In genomic region chr17:2089021-2089422, GRCh38 we compare ENCODE assay signal across 8 cellular contexts. TPM values are rescaled to one million over a fixed set of nuclear protein-coding genes. Genes with fewer than 3 reads are reported as not detected.
DNase-seq lines count a peak whose midpoint lies in the region; ATAC-seq and TF ChIP-seq lines count a peak whose summit lies in the region.

No MANE protein-coding gene starts in this region.

- H3K36me3 ChIP-seq in KOPT-K1 (ENCODE audit: insufficient read depth, low read length), result peaks cover 21% of the 10 kb centered on the region

- CTCF ChIA-PET in CD4-positive, alpha-beta T cell (lab: Charles Lee), result interaction anchor here (1.6 to 3.8 kb wide), 3 partner anchors 30 to 156 kb away, joined by 5 to 15 read pairs (median 14); partner anchors contain the start of gene HIC1

- H3K27me3 ChIP-seq in CD4-positive, alpha-beta T cell (ENCODE audit: control insufficient read depth, insufficient read depth, low read length), result no peaks in the 10 kb centered on the region

- no peaks in the 10 kb centered on the region for H3K27me3 Mint-ChIP-seq in CD4-positive, alpha-beta T cell
- H3K27me3 Mint-ChIP-seq in dendritic cell treated with granulocyte-macrophage colony-stimulating factor and Interleukin-4, amounts not matched to agents 40 ng/mL and 50 ng/mL, for 4 days, result peaks cover 64% of the 10 kb centered on the region
- no peaks in the 10 kb centered on the region for H3K27me3 Mint-ChIP-seq in progenitor cell of endocrine pancreas

- POLR2A ChIA-PET in CD4-positive, alpha-beta T cell (lab: Charles Lee), result interaction anchor here (0.9 to 1.7 kb wide), 12 partner anchors 10 to 248 kb away, joined by 3 to 11 read pairs (median 4); partner anchors contain the start of genes HIC1 and TSR1

- H3K9me3 ChIP-seq in CD4-positive, alpha-beta T cell (ENCODE audit: control insufficient read depth, low read length), result no peaks in the 10 kb centered on the region
- no peaks in the 10 kb centered on the region for H3K9me3 ChIP-seq in KOPT-K1 (ENCODE audit: insufficient read depth, low read length, poor library complexity, severe bottlenecking)

- H3K27ac ChIP-seq in CD4-positive, alpha-beta T cell (ENCODE audit: low read depth, low read length), result peak overlapping the region; percentile 58
- peak overlapping the region; percentile 89 for H3K27ac ChIP-seq in KOPT-K1 (ENCODE audit: low read depth, low read length, poor library complexity, severe bottlenecking)

- peaks cover 50% of the 10 kb centered on the region for H3K4me1 Mint-ChIP-seq in CD4-positive, alpha-beta T cell (ENCODE audit: low read depth)
- H3K4me1 Mint-ChIP-seq in dendritic cell treated with granulocyte-macrophage colony-stimulating factor and Interleukin-4, amounts not matched to agents 40 ng/mL and 50 ng/mL, for 4 days (ENCODE audit: low read depth), result peaks cover 77% of the 10 kb centered on the region
- peaks cover 19% of the 10 kb centered on the region for H3K4me1 Mint-ChIP-seq in progenitor cell of endocrine pancreas (ENCODE audit: low read depth)

- peak; percentile 25 for ATAC-seq in CD4-positive, alpha-beta T cell (ENCODE audit: poor library complexity)
- ATAC-seq in GM21390 (IDR thresholded peaks at IDR 0.05; ENCODE audit: unreplicated experiment), result peak; percentile 37

- peak overlapping the region; percentile 81 for H3K27ac Mint-ChIP-seq in CD4-positive, alpha-beta T cell
- H3K27ac Mint-ChIP-seq in dendritic cell treated with granulocyte-macrophage colony-stimulating factor and Interleukin-4, amounts not matched to agents 40 ng/mL and 50 ng/mL, for 4 days, result peak overlapping the region; percentile 60
- H3K27ac Mint-ChIP-seq in progenitor cell of endocrine pancreas, result no peak overlapping the region

- H3K4me3 Mint-ChIP-seq in CD4-positive, alpha-beta T cell, result peak overlapping the region; percentile 93
- H3K4me3 Mint-ChIP-seq in dendritic cell treated with granulocyte-macrophage colony-stimulating factor and Interleukin-4, amounts not matched to agents 40 ng/mL and 50 ng/mL, for 4 days, result no peak overlapping the region
- no peak overlapping the region for H3K4me3 Mint-ChIP-seq in progenitor cell of endocrine pancreas (ENCODE audit: low read depth)

- TF ChIP-seq CTCF in CD4-positive, alpha-beta T cell (IDR thresholded peaks at IDR 0.05), result no peak
- TF ChIP-seq CTCF in progenitor cell of endocrine pancreas (IDR thresholded peaks at IDR 0.05; ENCODE audit: unreplicated experiment), result no peak

- H3K36me3 Mint-ChIP-seq in CD4-positive, alpha-beta T cell (ENCODE audit: low read depth), result peaks cover 47% of the 10 kb centered on the region
- peaks cover 50% of the 10 kb centered on the region for H3K36me3 Mint-ChIP-seq in dendritic cell treated with granulocyte-macrophage colony-stimulating factor and Interleukin-4, amounts not matched to agents 40 ng/mL and 50 ng/mL, for 4 days (ENCODE audit: low read depth)
- peaks cover 3% of the 10 kb centered on the region for H3K36me3 Mint-ChIP-seq in progenitor cell of endocrine pancreas (ENCODE audit: insufficient read depth)

- intact Hi-C loops in CD4-positive, alpha-beta T cell (cut with DNase I, micrococcal nuclease), result no loop called here
- intact Hi-C loops in dendritic cell treated with granulocyte-macrophage colony-stimulating factor and Interleukin-4, amounts not matched to agents 40 ng/mL and 50 ng/mL, for 4 days (cut with micrococcal nuclease), result loop anchor here (2.0 to 5.0 kb wide), 3 partner anchors 30 to 48 kb away; no protein-coding TSS in a partner anchor

- H3K9me3 Mint-ChIP-seq in CD4-positive, alpha-beta T cell, result no peaks in the 10 kb centered on the region
- H3K9me3 Mint-ChIP-seq in dendritic cell treated with granulocyte-macrophage colony-stimulating factor and Interleukin-4, amounts not matched to agents 40 ng/mL and 50 ng/mL, for 4 days, result no peaks in the 10 kb centered on the region
- H3K9me3 Mint-ChIP-seq in progenitor cell of endocrine pancreas (ENCODE audit: low read depth), result no peaks in the 10 kb centered on the region

- peak overlapping the region; percentile 24 for H3K4me3 ChIP-seq in skeletal muscle cell (ENCODE audit: low read depth, low read length)

- DNase-seq in CD4-positive, alpha-beta T cell, result no peak
- DNase-seq in skeletal muscle cell (ENCODE audit: low read depth) (no peak), NCI-H2227 (lab: John Stamatoyannopoulos, UW; ENCODE audit: unreplicated experiment) (no peak), progenitor cell of endocrine pancreas (ENCODE audit: low spot score, unreplicated experiment) (no peak), SKM-1 (lab: John Stamatoyannopoulos, UW; ENCODE audit: unreplicated experiment) (no peak)

RNA-seq across cellular contexts. Expression of gene HIC1, which starts 34.1 kb away (rescaled TPM):
- total RNA-seq in CD4-positive, alpha-beta T cell, result 1 to 10 TPM; 2.4 to 3.0 TPM
- 0.69 and 0.86 TPM in 2 replicates for total RNA-seq in progenitor cell of endocrine pancreas

RNA-seq across cellular contexts. Expression of gene OVCA2, which starts 47.2 kb away (rescaled TPM):
- total RNA-seq in CD4-positive, alpha-beta T cell, result 10 to 100 TPM; 34.4 to 35.1 TPM
- total RNA-seq in progenitor cell of endocrine pancreas, result 21.9 and 25.4 TPM in 2 replicates

RNA-seq across cellular contexts. Expression of gene DPH1, which starts 59.1 kb away (rescaled TPM):
- total RNA-seq in CD4-positive, alpha-beta T cell, result 100 to 1,000 TPM in 1 of 2 experiments, 10 to 100 TPM in 1; 96.4 to 101 TPM
- total RNA-seq in progenitor cell of endocrine pancreas, result 39.1 and 44.0 TPM in 2 replicates
